8 cellular contexts compared by ENCODE assay signal in the genomic region with DNA sequence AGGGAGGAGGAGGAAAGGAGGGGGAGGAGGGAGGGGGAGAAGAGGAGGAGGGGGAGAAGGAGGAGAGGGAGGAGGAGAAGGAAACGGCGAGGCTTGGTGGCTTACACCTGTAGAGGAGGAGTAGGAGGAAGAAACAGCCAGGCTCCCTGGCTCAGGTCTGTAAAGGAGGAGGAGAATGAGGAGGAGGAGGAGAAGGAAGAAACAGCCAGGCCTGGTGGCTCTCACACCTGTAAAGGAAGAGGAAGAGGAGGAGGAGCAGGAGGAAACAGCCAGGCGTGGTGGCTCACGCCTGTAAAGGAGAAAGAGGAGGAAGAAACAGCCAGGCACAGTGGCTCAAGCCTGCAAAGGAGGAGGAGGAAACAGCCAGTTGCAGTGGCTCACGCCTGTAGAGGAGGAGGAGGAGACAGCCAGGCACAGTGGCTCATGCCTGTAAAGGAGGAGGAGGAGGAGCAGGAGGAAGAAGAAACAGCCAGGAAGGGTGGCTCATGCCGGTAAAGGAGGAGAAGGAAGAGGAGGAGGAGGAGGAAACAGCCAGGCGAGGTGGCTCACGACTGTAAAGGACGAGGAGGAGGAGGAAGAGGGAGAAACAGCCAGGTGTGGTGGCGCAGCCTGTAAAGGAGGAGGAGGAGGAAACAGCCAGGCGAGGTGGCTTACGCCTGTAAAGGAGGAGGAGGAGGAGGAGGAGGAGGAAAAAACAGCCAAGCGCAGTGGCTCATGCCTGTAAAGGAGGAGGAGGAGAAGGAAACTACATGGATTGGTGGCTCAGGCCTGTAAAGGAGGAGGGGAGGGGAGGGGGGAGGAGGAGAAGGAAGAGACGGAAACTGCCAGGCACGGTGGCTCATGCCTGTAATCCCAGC. TPM values are rescaled to one million over a fixed set of nuclear protein-coding genes. Genes with fewer than 3 reads are reported as not detected.
DNase-seq lines count a peak whose midpoint lies in the region; ATAC-seq and TF ChIP-seq lines count a peak whose summit lies in the region.

No MANE protein-coding gene starts in this region.

- no peaks in the 10 kb centered on the region for H3F3A ChIP-seq in OCI-LY1 (ENCODE audit: insufficient read depth, low read length)

- H3K79me2 ChIP-seq in OCI-LY1 (ENCODE audit: insufficient read depth, low read length) = no peaks in the 10 kb centered on the region

- peak; percentile 31 for DNase-seq in CD1c-positive myeloid dendritic cell (ENCODE audit: extremely low spot score)
- DNase-seq in activated T-helper 1 cell treated with anti-CD3 and anti-CD28 coated beads, Interleukin-2, amount 50 U/mL, for 16 hours (ENCODE audit: low read depth in 1 of 2, low spot score in 1 of 2) = peak; percentile 5 to 9
- DNase-seq in fibroblast of mammary gland (ENCODE audit: low read depth) = peak; percentile 92
- peak in 1 of 2 donors; percentile 97 for DNase-seq in vagina (ENCODE audit: extremely low spot score in 2 of 2)

- H3K4me2 ChIP-seq in OCI-LY1 (ENCODE audit: low read length) = peak overlapping the region; percentile 38

- H3K4me3 ChIP-seq in OCI-LY1 (ENCODE audit: low read depth, low read length, poor library complexity, severe bottlenecking) (peak overlapping the region; percentile 43), fibroblast of mammary gland (ENCODE audit: control insufficient read depth, low read depth, low read length) (peak overlapping the region; percentile 46), vagina (peak overlapping the region; percentile 43 to 45)

- H3K4me1 Mint-ChIP-seq in nephron = peaks cover 6% of the 10 kb centered on the region

- H3K27ac ChIP-seq in OCI-LY1 (ENCODE audit: low read depth, low read length, poor library complexity, severe bottlenecking) (peak overlapping the region; percentile 21), vagina (peak overlapping the region; percentile 95)

- H3K27me3 ChIP-seq in OCI-LY1 (ENCODE audit: insufficient read depth, low read length) (no peaks in the 10 kb centered on the region), vagina (no peaks in the 10 kb centered on the region)

- H3K9me3 ChIP-seq in OCI-LY1 (ENCODE audit: low read length) (no peaks in the 10 kb centered on the region), vagina (no peaks in the 10 kb centered on the region)

- ATAC-seq in GM19397 (IDR thresholded peaks at IDR 0.05; ENCODE audit: unreplicated experiment) (peak; percentile 76), HG03558 (IDR thresholded peaks at IDR 0.05; ENCODE audit: extremely low read depth, unreplicated experiment) (peak; percentile 54)

- no peaks in the 10 kb centered on the region for H3K36me3 ChIP-seq in OCI-LY1 (ENCODE audit: insufficient read depth, low read length)
- no peaks in the 10 kb centered on the region for H3K36me3 ChIP-seq in vagina

- H4K20me1 ChIP-seq in OCI-LY1 (ENCODE audit: insufficient read depth, low read length) = no peaks in the 10 kb centered on the region

- H3K4me3 Mint-ChIP-seq in nephron = peak overlapping the region; percentile 82 to 84 (median 84)

- intact Hi-C loops in vagina (cut with DNase I) = no loop called here

- no peak for TF ChIP-seq CTCF in OCI-LY1 (IDR thresholded peaks at IDR 0.05; ENCODE audit: low read length)
- no peak for TF ChIP-seq CTCF in fibroblast of mammary gland (conservative IDR thresholded peaks at IDR 0.05; ENCODE audit: control insufficient read depth, insufficient read depth, low read depth, low read length)
- no peak for TF ChIP-seq CTCF in nephron (IDR thresholded peaks at IDR 0.05; ENCODE audit: unreplicated experiment in 3 of 3)
- no peak for TF ChIP-seq CTCF in vagina (IDR thresholded peaks at IDR 0.05)

- H3K36me3 Mint-ChIP-seq in nephron (ENCODE audit: low read depth) = no peaks in the 10 kb centered on the region

- peak in 1 of 2 donors; percentile 47 for TF ChIP-seq POLR2A in vagina (IDR thresholded peaks at IDR 0.05)

- H2AFZ ChIP-seq in OCI-LY1 (ENCODE audit: low read length) = no peak overlapping the region

- H3K9ac ChIP-seq in OCI-LY1 (ENCODE audit: low read length) = peak overlapping the region; percentile 5; the same call in 1 of the 2 replicates

- H3K9me3 Mint-ChIP-seq in nephron = no peaks in the 10 kb centered on the region

- H3K27me3 Mint-ChIP-seq in nephron (ENCODE audit: low read depth) = no peaks in the 10 kb centered on the region

- peak overlapping the region; percentile 58 to 93 (median 89) for H3K27ac Mint-ChIP-seq in nephron

- H3K4me1 ChIP-seq in OCI-LY1 (ENCODE audit: insufficient read depth, low read length, severe bottlenecking) = peaks cover 10% of the 10 kb centered on the region
- no peaks in the 10 kb centered on the region for H3K4me1 ChIP-seq in vagina

- H3K9me2 ChIP-seq in OCI-LY1 (ENCODE audit: low read depth, low read length) = no peaks in the 10 kb centered on the region

RNA-seq across cellular contexts. Expression of a gene that starts 14.9 kb away (rescaled TPM):
- total RNA-seq in vagina = 56.5 TPM

RNA-seq across cellular contexts. Expression of a gene that starts 24.2 kb away (rescaled TPM):
- 24.6 TPM for total RNA-seq in vagina
